Comparison of ENCODE assay signal across 8 cellular contexts in the genomic region with DNA sequence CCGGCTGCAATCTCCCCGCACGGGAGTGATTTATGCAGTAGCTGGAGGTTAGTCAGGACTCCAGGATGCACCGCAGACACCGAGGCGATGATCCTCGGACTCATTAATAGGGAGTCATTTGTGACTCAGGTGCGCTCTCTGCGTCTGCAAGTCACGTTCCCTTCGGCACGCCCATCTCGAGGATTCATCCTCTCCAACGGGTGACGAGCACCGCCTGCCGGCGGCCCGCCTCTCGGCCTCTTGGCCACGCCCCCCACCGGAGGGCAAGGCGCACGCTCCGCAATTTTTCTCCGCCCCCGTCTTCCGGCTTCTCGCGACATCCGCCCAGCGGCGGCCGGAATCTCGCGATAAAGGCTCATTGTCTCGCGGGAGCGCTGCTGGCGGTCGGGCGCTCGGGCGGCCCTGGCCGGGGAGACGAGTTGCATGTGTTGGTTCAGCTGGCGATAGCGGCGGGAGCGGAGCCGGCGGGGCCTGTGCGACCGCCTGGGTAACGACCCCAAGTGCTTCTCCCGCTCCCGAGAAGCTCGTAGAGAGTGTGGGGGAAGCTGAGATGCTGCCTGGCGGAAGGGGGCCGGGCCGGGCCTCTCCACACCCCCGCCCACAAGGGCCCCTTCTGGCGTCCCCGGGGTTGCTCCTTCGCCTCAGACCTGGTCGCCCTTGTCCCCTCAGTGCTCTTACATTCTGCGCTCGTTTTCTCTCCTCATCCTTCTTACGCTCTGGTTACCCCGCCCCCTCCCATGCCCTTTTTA.
A peak's percentile ranks its signal among the peaks of the same experiment; 100 is the strongest.
DNase-seq lines count a peak whose midpoint lies in the region; ATAC-seq and TF ChIP-seq lines count a peak whose summit lies in the region.

A gene with protein sequence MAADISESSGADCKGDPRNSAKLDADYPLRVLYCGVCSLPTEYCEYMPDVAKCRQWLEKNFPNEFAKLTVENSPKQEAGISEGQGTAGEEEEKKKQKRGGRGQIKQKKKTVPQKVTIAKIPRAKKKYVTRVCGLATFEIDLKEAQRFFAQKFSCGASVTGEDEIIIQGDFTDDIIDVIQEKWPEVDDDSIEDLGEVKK (plus strand): TSS at position 361 of the 749 bp plus-strand sequence. CDS start 878 bp downstream, outside the sequence.

- DNase-seq in NCI-H2081 (lab: John Stamatoyannopoulos, UW) (peak; percentile 97 to 98), T1000 (lab: John Stamatoyannopoulos, UW) (peak; percentile 98), astrocyte of the spinal cord (ENCODE audit: low read depth, low spot score) (peak; percentile 98), hippocampal formation (lab: John Stamatoyannopoulos, UW) (peak; percentile 90 to 95), retina (peak; percentile 100)

- H3K27ac ChIP-seq in 22Rv1 = peak within 1 kb of the TSS; percentile 98

- in situ Hi-C loops in astrocyte of the spinal cord (cut with HindIII; ENCODE audit: low sequenced_read_pairs) = no loop called here

- ATAC-seq in GM18511 (IDR thresholded peaks at IDR 0.05; ENCODE audit: unreplicated experiment) (peak; percentile 97), HG03039 (IDR thresholded peaks at IDR 0.05; ENCODE audit: unreplicated experiment) (peak; percentile 93)

- TF ChIP-seq CTCF in 22Rv1 (IDR thresholded peaks at IDR 0.05) (peak; percentile 88), astrocyte of the spinal cord (IDR thresholded peaks at IDR 0.05; ENCODE audit: low read depth, low read length) (peak; percentile 92)

- peak within 1 kb of the TSS; percentile 98 for H3K4me3 ChIP-seq in astrocyte of the spinal cord (ENCODE audit: low read depth, low read length)

Comparison
In these comparisons a context has a peak if more than half of its experiments do, and no peak if none do; other contexts are left out.
1. Peak in every context shown above with its lines: DNase-seq, ATAC-seq, H3K4me3 ChIP-seq and H3K27ac ChIP-seq.